In the genomic region with DNA sequence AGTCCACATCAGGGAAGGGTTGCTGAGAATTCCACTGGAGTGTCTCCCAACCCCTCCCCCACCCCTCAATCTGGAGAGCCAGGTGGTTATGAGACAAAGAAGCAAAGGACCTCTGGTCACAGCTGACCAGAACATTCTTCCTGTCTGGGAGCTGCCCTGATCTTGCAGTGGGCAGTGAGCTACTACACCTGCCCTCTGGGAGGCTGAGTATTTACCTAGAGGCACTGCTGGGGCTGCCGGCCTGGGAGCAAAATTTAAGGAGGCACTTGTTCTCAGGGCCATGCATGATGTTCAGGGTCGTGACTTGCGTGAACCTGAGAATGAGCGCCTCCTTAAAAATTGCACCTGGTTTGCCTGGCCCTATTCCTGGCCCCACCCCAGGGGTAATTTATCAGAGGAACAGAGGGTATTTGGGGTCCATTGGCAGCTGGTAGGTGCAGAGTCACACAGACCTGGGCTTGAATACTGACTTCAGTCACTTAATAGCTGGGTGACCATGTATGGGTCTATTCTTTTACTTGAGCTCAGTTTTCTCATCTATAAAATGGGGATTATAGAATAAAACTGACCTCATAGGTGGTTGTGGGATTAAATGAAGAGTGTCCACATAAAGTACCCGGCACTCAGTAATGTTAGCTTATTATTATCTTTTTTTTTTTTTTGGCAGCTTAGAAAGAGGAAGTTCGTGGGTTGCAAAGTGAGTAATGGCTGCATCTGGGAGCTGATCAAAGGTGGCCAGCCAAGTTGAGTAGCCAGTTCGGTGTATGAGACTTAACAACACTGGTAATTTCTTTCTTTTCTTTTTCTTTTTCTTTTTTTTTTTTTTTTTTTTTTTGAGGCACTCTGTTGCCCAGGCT, we compare ENCODE assay signal across 11 cellular contexts.
DNase-seq lines count a peak whose midpoint lies in the region; ATAC-seq and TF ChIP-seq lines count a peak whose summit lies in the region.
"Had no signal": no experiment of that assay in that cellular context is flagged by ENCODE, and none has a peak within 500 bp of the region (broad histone marks: within the 10 kb centered on the region; RNA-seq: fewer than 3 reads in every experiment).

No MANE protein-coding gene starts in this region.

- DNase-seq in COLO668 (lab: John Stamatoyannopoulos, UW; ENCODE audit: unreplicated experiment), result peak; percentile 87
- DNase-seq in RPMI8226, result peak; percentile 55
- peak; percentile 47 for DNase-seq in iPS DF 19.7 (ENCODE audit: low read depth, low spot score)
- no peak for DNase-seq in ovary
- DNase-seq in lower leg skin (ENCODE audit: low spot score in 2 of 2), result no peak
- DNase-seq: activated CD4-positive, alpha-beta T cell treated with anti-CD3 and anti-CD28 coated beads for 48 hours; NCI-H146 had no signal

- peaks cover 19% of the 10 kb centered on the region for H3K4me1 ChIP-seq in ovary (ENCODE audit: insufficient read depth)

- no peak for TF ChIP-seq EP300 in ovary (IDR thresholded peaks at IDR 0.05)

- no peaks in the 10 kb centered on the region for H3K27me3 ChIP-seq in ovary

- TF ChIP-seq POLR2A in ovary (IDR thresholded peaks at IDR 0.05) (no peak), lower leg skin (IDR thresholded peaks at IDR 0.05) (no peak)

- H3K4me3 ChIP-seq in ovary (no peak overlapping the region), lower leg skin (ENCODE audit: low read depth, poor library complexity, severe bottlenecking) (no peak overlapping the region)
- H3K4me3 ChIP-seq: HAP-1 had no signal

- WGBS in ovary, 3 donors, result 56 to 61% (median 58%) methylated on average over 7 of the region's 7 CpGs
- 57 to 58% methylated on average over 7 of the region's 7 CpGs for WGBS in lower leg skin, 2 donors

- TF ChIP-seq CTCF in ovary (IDR thresholded peaks at IDR 0.05) (no peak), lower leg skin (IDR thresholded peaks at IDR 0.05) (no peak)

- intact Hi-C loops in ovary (cut with DNase I), result no loop called here
- intact Hi-C loops in lower leg skin (cut with DNase I; ENCODE audit: low total_unique reads), result no loop called here

- no peaks in the 10 kb centered on the region for H3K9me3 ChIP-seq in ovary
- H3K9me3 ChIP-seq: HAP-1 had no signal

- ATAC-seq in HG02938 (IDR thresholded peaks at IDR 0.05; ENCODE audit: unreplicated experiment) (peak; percentile 61), HG03097 (IDR thresholded peaks at IDR 0.05; ENCODE audit: low FRiP score, unreplicated experiment) (no peak), GM18868 (IDR thresholded peaks at IDR 0.05; ENCODE audit: unreplicated experiment) (no peak)

- no peaks in the 10 kb centered on the region for H3K36me3 ChIP-seq in ovary
- H3K36me3 ChIP-seq: HAP-1 had no signal

- H3K27ac ChIP-seq in ovary, result no peak overlapping the region

Comparison
In these comparisons a context has a peak if more than half of its experiments do, and no peak if none do; other contexts are left out.
1. DNase-seq: peak in COLO668 (single experiment), RPMI8226 (single experiment) and iPS DF 19.7 (single experiment); none in ovary (0 of 5) and lower leg skin (0 of 2).